Comparison of ENCODE assay signal across 16 cellular contexts in genomic region chr10:127920319-127921074, GRCh38. TPM values are rescaled to one million over a fixed set of nuclear protein-coding genes. Genes with fewer than 3 reads are reported as not detected.
DNase-seq lines count a peak whose midpoint lies in the region; ATAC-seq and TF ChIP-seq lines count a peak whose summit lies in the region.
"Had no signal": no experiment of that assay in that cellular context is flagged by ENCODE, and none has a peak within 500 bp of the region (broad histone marks: within the 10 kb centered on the region; RNA-seq: fewer than 3 reads in every experiment).

No MANE protein-coding gene starts in this region.

- no peaks in the 10 kb centered on the region for H3K9me3 Mint-ChIP-seq in natural killer cell treated with Interleukin-12 subunit alpha and Interleukin-12 subunit beta and Interleukin-15 and Interleukin-18, amount 100 ng/mL, for 72 hours
- no peaks in the 10 kb centered on the region for H3K9me3 Mint-ChIP-seq in natural killer cell
- no peaks in the 10 kb centered on the region for H3K9me3 Mint-ChIP-seq in H9

- H3K18ac ChIP-seq in H9 (ENCODE audit: insufficient read length, low read depth, low read length) = no peak overlapping the region

- H2AK5ac ChIP-seq in H9 (ENCODE audit: insufficient read length, low read length) = no peak overlapping the region

- peak overlapping the region; percentile 53 for H3K4me3 Mint-ChIP-seq in natural killer cell treated with Interleukin-12 subunit alpha and Interleukin-12 subunit beta and Interleukin-15 and Interleukin-18, amount 100 ng/mL, for 72 hours
- H3K4me3 Mint-ChIP-seq in natural killer cell (no peak overlapping the region), H9 (no peak overlapping the region)

- TF ChIP-seq CTCF in natural killer cell (IDR thresholded peaks at IDR 0.05) (no peak), neutrophil (IDR thresholded peaks at IDR 0.05) (no peak), upper lobe of left lung (IDR thresholded peaks at IDR 0.05) (no peak), H9 (conservative IDR thresholded peaks at IDR 0.05) (no peak)

- no peak for TF ChIP-seq EP300 in upper lobe of left lung (IDR thresholded peaks at IDR 0.05)

- ATAC-seq in natural killer cell treated with Interleukin-12 subunit alpha and Interleukin-12 subunit beta and Interleukin-15 and Interleukin-18, amount 100 ng/mL, for 72 hours = peak; percentile 52 to 74
- ATAC-seq in natural killer cell = no peak
- ATAC-seq in upper lobe of left lung (ENCODE audit: low FRiP score in 2 of 2) = peak in 1 of 2 donors; percentile 21
- ATAC-seq in GM19351 (IDR thresholded peaks at IDR 0.05; ENCODE audit: unreplicated experiment) = no peak

- no peak for DNase-seq in natural killer cell treated with Interleukin-12 subunit alpha and Interleukin-12 subunit beta and Interleukin-15 and Interleukin-18, amount 100 ng/mL, for 72 hours (ENCODE audit: low spot score)
- no peak for DNase-seq in natural killer cell
- DNase-seq in upper lobe of left lung = no peak
- no peak for DNase-seq in H9
- no peak for DNase-seq in NCI-H2029 (lab: John Stamatoyannopoulos, UW)
- DNase-seq: activated T-cell treated with anti-CD3 and anti-CD28 coated beads, Interleukin-2, amount 50 U/mL, for 48 hours; DMS53; effector memory CD4-positive, alpha-beta T cell; KG1; NCI-H2081 treated with DMSO at 0.1 percent for 48 hours; T-helper 1 cell had no signal

- H4K8ac ChIP-seq in H9 (replicated peaks; ENCODE audit: insufficient read length, low read depth, low read length) = no peak overlapping the region

- H4K5ac ChIP-seq in H9 (ENCODE audit: insufficient read length, low read depth, low read length) = no peak overlapping the region

- no peak overlapping the region for H2BK15ac ChIP-seq in H9 (ENCODE audit: low read depth, low read length)

- H3K9ac ChIP-seq in H9 (ENCODE audit: extremely low read depth, insufficient read length, low read length) = no peak overlapping the region

- peaks cover 23 to 27% of the 10 kb centered on the region in 2 donors for H3K4me1 Mint-ChIP-seq in natural killer cell treated with Interleukin-12 subunit alpha and Interleukin-12 subunit beta and Interleukin-15 and Interleukin-18, amount 100 ng/mL, for 72 hours (ENCODE audit: low read depth in 2 of 2)
- H3K4me1 Mint-ChIP-seq in natural killer cell (peaks cover 10 to 16% of the 10 kb centered on the region in 2 donors), H9 (peaks cover 8 to 10% of the 10 kb centered on the region in 2 experiments; a peak in 3 of 4 replicates)

- H3K23me2 ChIP-seq in H9 (ENCODE audit: insufficient read length, low read depth, low read length, poor library complexity, severe bottlenecking) = no peaks in the 10 kb centered on the region

- H3K9me3 ChIP-seq in neutrophil (no peaks in the 10 kb centered on the region), upper lobe of left lung (no peaks in the 10 kb centered on the region), H9 (ENCODE audit: control insufficient read depth, low read depth, low read length) (no peaks in the 10 kb centered on the region)

- no peak overlapping the region for H3K23ac ChIP-seq in H9 (ENCODE audit: insufficient read length, low read depth, low read length)

- H2BK12ac ChIP-seq in H9 (ENCODE audit: insufficient read length, low read depth, low read length) = no peak overlapping the region

- H3K27me3 ChIP-seq in neutrophil (no peaks in the 10 kb centered on the region), upper lobe of left lung (no peaks in the 10 kb centered on the region), H9 (ENCODE audit: insufficient read depth, low read length) (no peaks in the 10 kb centered on the region)

- H2BK5ac ChIP-seq in H9 (ENCODE audit: insufficient read length, low read length) = no peak overlapping the region

- H3K36me3 ChIP-seq in neutrophil = no peaks in the 10 kb centered on the region
- H3K36me3 ChIP-seq in upper lobe of left lung = no peaks in the 10 kb centered on the region

- no peak overlapping the region for H3K4me2 ChIP-seq in H9 (ENCODE audit: insufficient read depth, insufficient read length, low read length)

- H3K4me3 ChIP-seq in neutrophil (ENCODE audit: low read depth in 1 of 2, low read length in 1 of 2) (peak overlapping the region in 1 of 2 experiments; percentile 6), upper lobe of left lung (no peak overlapping the region)

- H3K27ac ChIP-seq in cingulate gyrus (ENCODE audit: low read depth, low read length) (peak overlapping the region; percentile 23), neutrophil (peak overlapping the region; percentile 77), upper lobe of left lung (peak overlapping the region; percentile 66 to 85 (median 80)), H9 (ENCODE audit: insufficient read length, low read depth, low read length) (no peak overlapping the region)

- H4K91ac ChIP-seq in H9 (ENCODE audit: insufficient read length, low read depth, low read length) = no peak overlapping the region

- no peaks in the 10 kb centered on the region for H3K79me1 ChIP-seq in H9 (ENCODE audit: insufficient read depth, low read depth, low read length, poor library complexity, severe bottlenecking)

- no peaks in the 10 kb centered on the region for H3K27me3 Mint-ChIP-seq in natural killer cell treated with Interleukin-12 subunit alpha and Interleukin-12 subunit beta and Interleukin-15 and Interleukin-18, amount 100 ng/mL, for 72 hours
- no peaks in the 10 kb centered on the region for H3K27me3 Mint-ChIP-seq in natural killer cell (ENCODE audit: low read depth in 2 of 2)
- H3K27me3 Mint-ChIP-seq in H9 (ENCODE audit: low read depth) = no peaks in the 10 kb centered on the region; the same call in 1 of the 2 replicates

- no peak overlapping the region for H2BK20ac ChIP-seq in H9 (ENCODE audit: low read depth, low read length, poor library complexity, severe bottlenecking)

- WGBS in upper lobe of left lung, 2 donors = 75% methylated on average over 10 to 11 of the region's 11 CpGs
- WGBS in H9 (ENCODE audit: extremely low coverage, insufficient read length, low lambda C conversion rate) = no CpG with 5 or more reads among the region's 11 CpGs

- intact Hi-C loops in natural killer cell (cut with micrococcal nuclease) = no loop called here

- H3K27ac Mint-ChIP-seq in natural killer cell treated with Interleukin-12 subunit alpha and Interleukin-12 subunit beta and Interleukin-15 and Interleukin-18, amount 100 ng/mL, for 72 hours = peak overlapping the region; percentile 46 to 84
- H3K27ac Mint-ChIP-seq in natural killer cell (no peak overlapping the region), H9 (no peak overlapping the region)

- no peak overlapping the region for H3K14ac ChIP-seq in H9 (ENCODE audit: insufficient read depth, low read length)

- H4K20me1 ChIP-seq in H9 (ENCODE audit: control insufficient read depth, insufficient read depth, insufficient read length) = no peaks in the 10 kb centered on the region

- no peak overlapping the region for H3T11ph ChIP-seq in H9 (ENCODE audit: low read length)

- no peaks in the 10 kb centered on the region for H3K36me3 Mint-ChIP-seq in natural killer cell treated with Interleukin-12 subunit alpha and Interleukin-12 subunit beta and Interleukin-15 and Interleukin-18, amount 100 ng/mL, for 72 hours
- H3K36me3 Mint-ChIP-seq in natural killer cell (no peaks in the 10 kb centered on the region), H9 (ENCODE audit: insufficient read depth in 1 of 3, low read depth in 3 of 3) (no peaks in the 10 kb centered on the region)

- H3K4me1 ChIP-seq in neutrophil (ENCODE audit: control insufficient read depth in 1 of 2, insufficient read depth in 1 of 2, low read depth in 1 of 2, low read length in 1 of 2) (peaks cover 83 to 86% of the 10 kb centered on the region in 2 experiments), upper lobe of left lung (peaks cover 43 to 60% (median 44%) of the 10 kb centered on the region in 4 donors), H9 (ENCODE audit: insufficient read depth, low read length) (no peaks in the 10 kb centered on the region)

- H3K56ac ChIP-seq in H9 (ENCODE audit: insufficient read length, low read depth, low read length) = no peak overlapping the region

- H2AFZ ChIP-seq in H9 (ENCODE audit: low read length) = no peak overlapping the region

- H3K79me2 ChIP-seq in H9 (ENCODE audit: insufficient read depth, low read length) = no peaks in the 10 kb centered on the region

- H2BK120ac ChIP-seq in H9 (ENCODE audit: low read depth, low read length, poor library complexity, severe bottlenecking) = no peak overlapping the region

- H3K4ac ChIP-seq in H9 (ENCODE audit: low read depth, low read length) = no peak overlapping the region

- no peak for TF ChIP-seq POLR2A in upper lobe of left lung (IDR thresholded peaks at IDR 0.05)

RNA-seq across cellular contexts. Expression of gene PTPRE, which starts 13.6 kb away (rescaled TPM):
- 100 to 1,000 TPM in 1 of 2 donors, 10 to 100 TPM in 1; 65.1 to 147 TPM for total RNA-seq in natural killer cell treated with Interleukin-12 subunit alpha and Interleukin-12 subunit beta and Interleukin-15 and Interleukin-18, amount 100 ng/mL, for 72 hours
- 100 to 1,000 TPM; 274 to 280 (median 275) TPM for total RNA-seq in natural killer cell
- 10 to 100 TPM; 49.9 to 89.2 (median 64.2) TPM for total RNA-seq in upper lobe of left lung
- 0.70 and 0.77 TPM in 2 replicates for total RNA-seq in H9 (2021)

RNA-seq across cellular contexts. Expression of gene CLRN3, which starts 27.8 kb away (rescaled TPM):
- not detected for total RNA-seq in natural killer cell treated with Interleukin-12 subunit alpha and Interleukin-12 subunit beta and Interleukin-15 and Interleukin-18, amount 100 ng/mL, for 72 hours
- total RNA-seq in natural killer cell (not detected), upper lobe of left lung (under 1 TPM in 2 of 6 donors, not detected in 4; 0.37 to 0.49 TPM), H9 (2021) (not detected in 2 replicates)
- total RNA-seq: glomerular endothelial cell, kidney epithelial cell had no signal

Comparison
In these comparisons a context has a peak if more than half of its experiments do, and no peak if none do; other contexts are left out.
1. ATAC-seq: peak in natural killer cell treated with Interleukin-12 subunit alpha and Interleukin-12 subunit beta and Interleukin-15 and Interleukin-18, amount 100 ng/mL, for 72 hours (2 of 2); none in natural killer cell (0 of 3) and GM19351 (single experiment).
2. H3K27ac Mint-ChIP-seq: peak in natural killer cell treated with Interleukin-12 subunit alpha and Interleukin-12 subunit beta and Interleukin-15 and Interleukin-18, amount 100 ng/mL, for 72 hours (2 of 2); none in natural killer cell (0 of 2) and H9 (0 of 3).
3. RNA of gene PTPRE, which starts 13.6 kb away (total RNA-seq): 274 to 280 TPM in natural killer cell, 65.1 to 147 TPM in natural killer cell treated with Interleukin-12 subunit alpha and Interleukin-12 subunit beta and Interleukin-15 and Interleukin-18, amount 100 ng/mL, for 72 hours and 49.9 to 89.2 TPM in upper lobe of left lung; 0.70 to 0.77 TPM in H9; every median in the first group is over 10 times any median in the second.